Comparison of ENCODE assay signal across 40 cellular contexts in the genomic region with DNA sequence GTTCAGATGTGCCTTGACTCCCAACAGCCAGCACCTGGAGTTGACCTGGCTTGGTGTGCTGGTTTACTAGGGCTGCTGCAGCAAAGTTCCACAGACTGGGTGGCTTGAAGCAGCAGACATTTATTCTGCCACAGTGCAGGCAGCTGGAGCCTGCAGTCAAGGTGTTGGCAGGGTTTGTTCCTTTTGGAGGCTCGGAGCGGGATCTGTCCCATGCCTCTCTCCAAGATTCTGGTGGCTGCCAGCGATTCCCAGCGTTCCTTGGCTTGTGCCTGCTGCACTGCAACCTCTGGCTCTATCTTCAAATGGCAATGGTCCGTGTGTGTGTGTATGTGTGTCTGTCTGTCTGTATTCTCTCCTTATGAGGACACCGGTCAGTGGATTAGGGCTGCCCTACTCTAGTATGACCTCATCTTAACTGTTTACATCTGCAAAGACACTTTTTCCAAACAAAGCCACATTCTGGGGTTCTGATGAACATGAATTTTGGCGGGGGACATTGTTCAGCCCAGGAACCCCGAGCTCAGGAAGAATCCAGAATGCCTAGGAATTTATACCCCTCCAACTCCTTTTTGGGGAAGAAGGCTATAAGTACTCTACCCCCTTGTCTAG. TPM values are rescaled to one million over a fixed set of nuclear protein-coding genes. Genes with fewer than 3 reads are reported as not detected.
"Had no signal": no experiment of that assay in that cellular context is flagged by ENCODE, and none has a peak within 500 bp of the region (broad histone marks: within the 10 kb centered on the region; RNA-seq: fewer than 3 reads in every experiment).

No MANE protein-coding gene starts in this region.

- DNase-seq: activated CD4-positive, alpha-beta memory T cell treated with anti-CD3 and anti-CD28 coated beads for 36 hours; activated CD4-positive, alpha-beta T cell treated with anti-CD3 and anti-CD28 coated beads, Interleukin-2, amount 10 ng/mL, durations not matched to agents 24 days and 14 days; activated CD8-positive, alpha-beta memory T cell treated with anti-CD3 and anti-CD28 coated beads, Interleukin-2, amount 50 U/mL, for 4 hours; activated gamma-delta T cell; activated naive CD4-positive, alpha-beta T cell treated with anti-CD3 and anti-CD28 coated beads, Interleukin-2, amount 10 ng/mL, durations not matched to agents 7 days and 5 days; activated naive CD8-positive, alpha-beta T cell treated with anti-CD3 and anti-CD28 coated beads, Interleukin-2, amount 10 ng/mL, durations not matched to agents 7 days and 5 days; activated T-cell treated with anti-CD3 and anti-CD28 coated beads, Interleukin-2, amount 50 U/mL, for 24 hours; cerebellar nuclear complex; colonic mucosa; effector memory CD4-positive, alpha-beta T cell; erythroblast; hypothalamus; immature natural killer cell; kidney; lower lobe of right lung; mesenchymal stem cell; ovary; spleen; stimulated activated naive CD8-positive, alpha-beta T cell treated with anti-CD3 and anti-CD28 coated beads, Interleukin-15, amount 100 ng/mL, for 72 hours; SW 1271; T-helper 9 cell; upper lobe of right lung had no signal

- H3K27ac ChIP-seq: ascending aorta, cardiac muscle cell, colonic mucosa, lower lobe of right lung, neutrophil, ovary, prostate gland, spleen, thyroid gland, upper lobe of right lung, VCaP had no signal

- H3K36me3 Mint-ChIP-seq: activated naive CD4-positive, alpha-beta T cell treated with anti-CD3 and anti-CD28 coated beads, Interleukin-2, amount 10 ng/mL, durations not matched to agents 7 days and 5 days; brain; stimulated activated effector memory CD8-positive, alpha-beta T cell treated with anti-CD3 and anti-CD28 coated beads, Interleukin-12 subunit alpha, Interleukin-12 subunit beta, amount 100 ng/mL, for 72 hours had no signal

- H3K4me3 Mint-ChIP-seq: activated CD4-positive, alpha-beta memory T cell treated with anti-CD3 and anti-CD28 coated beads for 36 hours; activated CD4-positive, alpha-beta T cell treated with anti-CD3 and anti-CD28 coated beads, Interleukin-2, amount 10 ng/mL, durations not matched to agents 24 days and 14 days; activated naive CD4-positive, alpha-beta T cell treated with anti-CD3 and anti-CD28 coated beads, Interleukin-2, amount 10 ng/mL, durations not matched to agents 7 days and 5 days; activated naive CD8-positive, alpha-beta T cell treated with anti-CD3 and anti-CD28 coated beads, Interleukin-2, amount 10 ng/mL, durations not matched to agents 7 days and 5 days; activated T-cell treated with anti-CD3 and anti-CD28 coated beads, Interleukin-2, amount 50 U/mL, for 24 hours; brain; immature natural killer cell; nephron; stimulated activated effector memory CD8-positive, alpha-beta T cell treated with anti-CD3 and anti-CD28 coated beads, Interleukin-12 subunit alpha, Interleukin-12 subunit beta, amount 100 ng/mL, for 72 hours; stimulated activated naive CD8-positive, alpha-beta T cell treated with anti-CD3 and anti-CD28 coated beads, Interleukin-15, amount 100 ng/mL, for 72 hours; T-helper 1 cell treated with Interleukin-12 subunit alpha and Interleukin-12 subunit beta and Interleukin-4 antibody, amounts not matched to agents 30 μg/mL and 1 μg/mL, for 36 hours had no signal

- H3K9me3 ChIP-seq: ascending aorta, colonic mucosa, lower lobe of right lung, neutrophil, ovary, prostate gland, thyroid gland had no signal

- H3K27ac Mint-ChIP-seq: activated CD4-positive, alpha-beta memory T cell treated with anti-CD3 and anti-CD28 coated beads for 36 hours; activated CD4-positive, alpha-beta T cell treated with anti-CD3 and anti-CD28 coated beads, Interleukin-2, amount 10 ng/mL, durations not matched to agents 24 days and 14 days; activated naive CD4-positive, alpha-beta T cell treated with anti-CD3 and anti-CD28 coated beads, Interleukin-2, amount 10 ng/mL, durations not matched to agents 7 days and 5 days; activated naive CD8-positive, alpha-beta T cell treated with anti-CD3 and anti-CD28 coated beads, Interleukin-2, amount 10 ng/mL, durations not matched to agents 7 days and 5 days; activated T-cell treated with anti-CD3 and anti-CD28 coated beads, Interleukin-2, amount 50 U/mL, for 24 hours; brain; immature natural killer cell; nephron; stimulated activated effector memory CD8-positive, alpha-beta T cell treated with anti-CD3 and anti-CD28 coated beads, Interleukin-12 subunit alpha, Interleukin-12 subunit beta, amount 100 ng/mL, for 72 hours; T-helper 1 cell treated with Interleukin-12 subunit alpha and Interleukin-12 subunit beta and Interleukin-4 antibody, amounts not matched to agents 30 μg/mL and 1 μg/mL, for 36 hours had no signal

- H3K36me3 ChIP-seq: ascending aorta, cardiac muscle cell, colonic mucosa, lower lobe of right lung, neutrophil, ovary, prostate gland, spleen, thyroid gland, upper lobe of right lung had no signal

- H3K4me3 ChIP-seq: ascending aorta, cardiac muscle cell, colonic mucosa, lower lobe of right lung, ovary, prostate gland, spleen, thyroid gland, upper lobe of right lung had no signal

- H3K4me1 ChIP-seq: colonic mucosa, lower lobe of right lung, prostate gland, upper lobe of right lung had no signal

- FAIRE-seq: kidney, TTC549 had no signal

- H3K27me3 ChIP-seq: ascending aorta, cardiac muscle cell, colonic mucosa, neutrophil, ovary, spleen, thyroid gland, upper lobe of right lung had no signal

- ATAC-seq: activated CD4-positive, CD25-positive, alpha-beta regulatory T cell treated with anti-CD3 and anti-CD28 coated beads, Interleukin-2, amount 50 U/mL, for 24 hours; lower lobe of right lung; stimulated activated effector memory CD8-positive, alpha-beta T cell treated with anti-CD3 and anti-CD28 coated beads, Interleukin-12 subunit alpha, Interleukin-12 subunit beta, amount 100 ng/mL, for 72 hours; stimulated activated naive CD8-positive, alpha-beta T cell treated with anti-CD3 and anti-CD28 coated beads, Interleukin-15, amount 100 ng/mL, for 72 hours; upper lobe of right lung had no signal

- H3K27me3 Mint-ChIP-seq: stimulated activated naive CD8-positive, alpha-beta T cell treated with anti-CD3 and anti-CD28 coated beads, Interleukin-15, amount 100 ng/mL, for 72 hours had no signal

- H3K4me1 Mint-ChIP-seq: activated CD4-positive, alpha-beta T cell treated with anti-CD3 and anti-CD28 coated beads, Interleukin-2, amount 10 ng/mL, durations not matched to agents 24 days and 14 days; activated naive CD4-positive, alpha-beta T cell treated with anti-CD3 and anti-CD28 coated beads, Interleukin-2, amount 10 ng/mL, durations not matched to agents 7 days and 5 days; activated naive CD8-positive, alpha-beta T cell treated with anti-CD3 and anti-CD28 coated beads, Interleukin-2, amount 10 ng/mL, durations not matched to agents 7 days and 5 days; immature natural killer cell; stimulated activated effector memory CD8-positive, alpha-beta T cell treated with anti-CD3 and anti-CD28 coated beads, Interleukin-12 subunit alpha, Interleukin-12 subunit beta, amount 100 ng/mL, for 72 hours; stimulated activated naive CD8-positive, alpha-beta T cell treated with anti-CD3 and anti-CD28 coated beads, Interleukin-15, amount 100 ng/mL, for 72 hours had no signal

RNA-seq across cellular contexts. Expression of a gene that starts 46.5 kb away (rescaled TPM):
- total RNA-seq: activated CD4-positive, alpha-beta memory T cell treated with anti-CD3 and anti-CD28 coated beads for 36 hours; activated CD4-positive, alpha-beta T cell treated with anti-CD3 and anti-CD28 coated beads, Interleukin-2, amount 10 ng/mL, durations not matched to agents 24 days and 14 days; activated CD8-positive, alpha-beta memory T cell treated with anti-CD3 and anti-CD28 coated beads for 36 hours; activated naive CD8-positive, alpha-beta T cell treated with anti-CD3 and anti-CD28 coated beads, Interleukin-2, amount 10 ng/mL, durations not matched to agents 7 days and 5 days; ascending aorta; dermis microvascular lymphatic vessel endothelial cell; fibroblast of villous mesenchyme; mononuclear cell; myocyte; spleen had no signal
- polyA plus RNA-seq: cardiac muscle cell, fibroblast of lung, immature natural killer cell had no signal
